13 cellular contexts compared by ENCODE assay signal in the genomic region with DNA sequence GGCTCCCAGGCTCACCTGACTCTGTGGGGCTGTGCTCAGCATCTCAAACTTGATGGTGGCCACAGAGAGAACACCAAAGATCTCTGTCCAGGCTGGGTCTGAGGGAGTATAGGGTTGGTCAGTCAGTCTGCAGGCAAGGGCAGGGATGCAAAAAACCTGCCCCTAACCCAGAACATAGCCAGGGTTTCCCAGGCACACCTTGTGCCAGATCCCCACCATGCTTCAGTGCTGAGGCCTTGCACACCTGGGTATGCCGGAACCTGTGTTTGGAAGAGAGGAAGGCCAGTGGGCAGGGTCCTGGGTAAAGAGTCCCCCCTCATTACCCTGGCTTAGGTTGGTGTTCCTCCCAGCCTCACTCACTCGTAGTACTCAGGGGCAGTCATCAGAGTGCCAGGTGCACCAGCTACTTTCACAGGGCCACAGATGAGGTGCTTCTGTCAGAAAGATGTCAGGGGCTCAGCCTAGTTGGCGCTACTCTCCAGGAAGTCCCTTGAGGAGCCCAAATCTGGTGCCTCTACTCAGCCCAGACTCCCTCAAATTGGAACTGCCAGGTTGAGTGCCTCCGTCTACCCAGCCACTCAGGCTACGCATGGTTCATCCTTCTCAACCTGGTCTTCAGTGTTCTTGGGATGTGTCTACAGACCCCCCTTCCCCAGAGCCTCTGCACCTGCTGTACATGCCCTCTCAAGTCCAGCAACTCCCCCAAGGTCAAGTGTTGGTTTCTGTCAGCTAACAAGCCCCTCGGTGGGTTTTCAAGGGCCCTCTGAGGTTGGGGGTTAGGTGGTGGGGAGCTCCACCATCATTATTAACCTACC. TPM values are rescaled to one million over a fixed set of nuclear protein-coding genes. Genes with fewer than 3 reads are reported as not detected.
DNase-seq lines count a peak whose midpoint lies in the region; ATAC-seq, FAIRE-seq and TF ChIP-seq lines count a peak whose summit lies in the region.
"Had no signal": no experiment of that assay in that cellular context is flagged by ENCODE, and none has a peak within 500 bp of the region (broad histone marks: within the 10 kb centered on the region; RNA-seq: fewer than 3 reads in every experiment).

No MANE protein-coding gene starts in this region.

- H3K4me2 ChIP-seq in endothelial cell of umbilical vein (ENCODE audit: insufficient read depth, low read length): no peak overlapping the region

- no peaks in the 10 kb centered on the region for H3K27me3 Mint-ChIP-seq in activated naive CD4-positive, alpha-beta T cell treated with anti-CD3 and anti-CD28 coated beads, Interleukin-2, amount 50 U/mL, for 24 hours
- H3K27me3 Mint-ChIP-seq in type B pancreatic cell: no peaks in the 10 kb centered on the region

- TF ChIP-seq POLR2A in endothelial cell of umbilical vein (IDR thresholded peaks at IDR 0.05; ENCODE audit: low read depth, low read length): peak; percentile 23
- TF ChIP-seq POLR2A in testis (IDR thresholded peaks at IDR 0.05): no peak

- no peaks in the 10 kb centered on the region for H3K9me3 Mint-ChIP-seq in activated naive CD4-positive, alpha-beta T cell treated with anti-CD3 and anti-CD28 coated beads, Interleukin-2, amount 50 U/mL, for 24 hours
- no peaks in the 10 kb centered on the region for H3K9me3 Mint-ChIP-seq in type B pancreatic cell

- CTCF ChIA-PET in RWPE1 (lab: Yijun Ruan, JAX) (interaction anchor here (1.0 kb wide), 1 partner anchor 29 kb away, joined by 3 read pairs; no protein-coding TSS in a partner anchor), endothelial cell of umbilical vein (lab: Charles Lee) (interaction anchor here (1.2 to 8.3 kb wide), 3 partner anchors 9 to 28 kb away, joined by 5 to 127 read pairs (median 10); a partner anchor contains a TSS)

- H3K27ac ChIP-seq in RWPE1 (peak overlapping the region; percentile 98), endothelial cell of umbilical vein (ENCODE audit: insufficient read depth, low read depth, low read length) (no peak overlapping the region), testis (no peak overlapping the region)
- H3K27ac ChIP-seq: brain microvascular endothelial cell had no signal

- no peak overlapping the region for H3K4me3 ChIP-seq in endothelial cell of umbilical vein (replicated peaks in 1 of 3; ENCODE audit: insufficient read depth in 1 of 3, low read depth in 1 of 3, low read length in 3 of 3)
- no peak overlapping the region for H3K4me3 ChIP-seq in testis

- intact Hi-C loops in endothelial cell of umbilical vein (cut with micrococcal nuclease): no loop called here
- intact Hi-C loops in testis (cut with DNase I; ENCODE audit: low total_unique reads): no loop called here

- TF ChIP-seq CTCF in RWPE1 (conservative IDR thresholded peaks at IDR 0.05; ENCODE audit: low read depth): no peak
- TF ChIP-seq CTCF in endothelial cell of umbilical vein (IDR thresholded peaks at IDR 0.05; ENCODE audit: extremely low read depth in 1 of 2, insufficient read depth in 1 of 2, low read depth in 1 of 2, low read length in 2 of 2): no peak
- no peak for TF ChIP-seq CTCF in type B pancreatic cell (conservative IDR thresholded peaks at IDR 0.05)
- no peak for TF ChIP-seq CTCF in testis (IDR thresholded peaks at IDR 0.05)

- no peak overlapping the region for H3K27ac Mint-ChIP-seq in activated naive CD4-positive, alpha-beta T cell treated with anti-CD3 and anti-CD28 coated beads, Interleukin-2, amount 50 U/mL, for 24 hours
- peak overlapping the region; percentile 88 for H3K27ac Mint-ChIP-seq in type B pancreatic cell

- H3K4me3 Mint-ChIP-seq in activated naive CD4-positive, alpha-beta T cell treated with anti-CD3 and anti-CD28 coated beads, Interleukin-2, amount 50 U/mL, for 24 hours: peak overlapping the region; percentile 99
- H3K4me3 Mint-ChIP-seq in type B pancreatic cell: peak overlapping the region; percentile 92

- BruUV-seq in endothelial cell of umbilical vein (replicated peaks; lab: Mats Ljungman, UMichigan): no TSS peak

- H3K9ac ChIP-seq in endothelial cell of umbilical vein (replicated peaks; ENCODE audit: extremely low read depth, insufficient read depth, low read length): no peak overlapping the region

- no peaks in the 10 kb centered on the region for H4K20me1 ChIP-seq in endothelial cell of umbilical vein (replicated peaks; ENCODE audit: control insufficient read depth, extremely low read depth, insufficient read depth, low read length)

- no peak for FAIRE-seq in endothelial cell of umbilical vein (lab: Jason Lieb, UNC)
- FAIRE-seq: HTR-8/SVneo had no signal

- POLR2A ChIA-PET in RWPE1 (lab: Yijun Ruan, JAX; ENCODE audit: low non-redundant PET) (no interaction called here), endothelial cell of umbilical vein (lab: Charles Lee) (interaction anchor here (4.2 kb wide), 1 partner anchor 9 kb away, joined by 17 read pairs; a partner anchor contains a TSS)

- H3K9me1 ChIP-seq in endothelial cell of umbilical vein (replicated peaks; ENCODE audit: control insufficient read depth, extremely low read depth, insufficient read depth, low read length): no peaks in the 10 kb centered on the region

- no peak for ATAC-seq in HG02981 (IDR thresholded peaks at IDR 0.05; ENCODE audit: unreplicated experiment)
- ATAC-seq: left lung had no signal

- 79 to 88% methylated on average over 6 of the region's 6 CpGs for WGBS in testis, 2 donors

- peaks cover 5 to 48% of the 10 kb centered on the region in 2 experiments for H3K36me3 ChIP-seq in endothelial cell of umbilical vein (ENCODE audit: control insufficient read depth in 2 of 2, extremely low read depth in 1 of 2, insufficient read depth in 2 of 2, low read length in 2 of 2)
- H3K36me3 ChIP-seq in testis (ENCODE audit: low read depth, missing control alignments): no peaks in the 10 kb centered on the region

- H3K4me1 Mint-ChIP-seq in activated naive CD4-positive, alpha-beta T cell treated with anti-CD3 and anti-CD28 coated beads, Interleukin-2, amount 50 U/mL, for 24 hours: peaks cover 27% of the 10 kb centered on the region
- H3K4me1 Mint-ChIP-seq in type B pancreatic cell (ENCODE audit: unreplicated experiment): peaks cover 4% of the 10 kb centered on the region

- peaks cover 27% of the 10 kb centered on the region for H3K79me2 ChIP-seq in endothelial cell of umbilical vein (ENCODE audit: control insufficient read depth, insufficient read depth, low read length)

- dilution Hi-C loops in endothelial cell of umbilical vein (cut with MboI; ENCODE audit: extremely low pct_ligation_motif_present, low sequenced_read_pairs): no loop called here

- no peak overlapping the region for H2AFZ ChIP-seq in endothelial cell of umbilical vein (ENCODE audit: low read depth, low read length)

- H3K4me1 ChIP-seq in endothelial cell of umbilical vein (ENCODE audit: control insufficient read depth, extremely low read depth, insufficient read depth, low read length) (peaks cover 22% of the 10 kb centered on the region), testis (peaks cover 35% of the 10 kb centered on the region)

- H3K27me3 ChIP-seq in endothelial cell of umbilical vein (ENCODE audit: control insufficient read depth in 2 of 2, insufficient read depth in 2 of 2, low read length in 2 of 2) (no peaks in the 10 kb centered on the region), testis (no peaks in the 10 kb centered on the region)
- H3K27me3 ChIP-seq: brain microvascular endothelial cell, left lung, upper lobe of left lung had no signal

- no peak for DNase-seq in activated naive CD4-positive, alpha-beta T cell (lab: John Stamatoyannopoulos, UW)
- DNase-seq in RWPE1 (ENCODE audit: low spot score) (no peak), endothelial cell of umbilical vein (ENCODE audit: low read depth, low spot score) (no peak), type B pancreatic cell (ENCODE audit: extremely low spot score, unreplicated experiment) (no peak), NCI-H1417 (lab: John Stamatoyannopoulos, UW) (no peak), testis (no peak)
- DNase-seq: brain microvascular endothelial cell, left lung, NCI-H2171, upper lobe of left lung had no signal

- H3K36me3 Mint-ChIP-seq in activated naive CD4-positive, alpha-beta T cell treated with anti-CD3 and anti-CD28 coated beads, Interleukin-2, amount 50 U/mL, for 24 hours: peaks cover 1% of the 10 kb centered on the region
- peaks cover 6% of the 10 kb centered on the region for H3K36me3 Mint-ChIP-seq in type B pancreatic cell

- H3K9me3 ChIP-seq in endothelial cell of umbilical vein (replicated peaks; ENCODE audit: control insufficient read depth, insufficient read depth, low read length) (no peaks in the 10 kb centered on the region), testis (no peaks in the 10 kb centered on the region)
- H3K9me3 ChIP-seq: left lung, upper lobe of left lung had no signal

RNA-seq across cellular contexts. Expression of a gene that starts 1.8 kb away (rescaled TPM):
- 20.4 and 22.7 TPM in 2 replicates for total RNA-seq in endothelial cell of umbilical vein
- polyA plus RNA-seq in endothelial cell of umbilical vein: 60.8 and 66.0 TPM in 2 replicates
- polyA plus RNA-seq in endothelial cell of umbilical vein (2011; cell fraction: cytosol; rRNA removed): 27.6 and 33.5 TPM in 2 replicates
- 94.8 and 97.8 TPM in 2 replicates for polyA plus RNA-seq in endothelial cell of umbilical vein (2011; cell fraction: nucleus; rRNA removed)
- 16.1 and 17.5 TPM in 2 replicates for polyA plus RNA-seq in endothelial cell of umbilical vein (2012)
- polyA minus RNA-seq in endothelial cell of umbilical vein: 51.4 and 57.0 TPM in 2 replicates
- 23.5 TPM for polyA minus RNA-seq in endothelial cell of umbilical vein (2011; cell fraction: cytosol; rRNA and poly(A)+ RNA removed)
- polyA minus RNA-seq in endothelial cell of umbilical vein (2011; cell fraction: nucleus; rRNA and poly(A)+ RNA removed): 14.4 and 17.6 TPM in 2 replicates
- 31.2 and 36.0 TPM in 2 replicates for total RNA-seq in type B pancreatic cell (ENCODE audit: low replicate concordance)
- total RNA-seq in testis: 100 to 1,000 TPM in 1 of 2 donors, 10 to 100 TPM in 1; 92.0 to 106 TPM
- polyA plus RNA-seq in testis (ENCODE audit: insufficient read depth, low read depth, low replicate concordance): 121 TPM

RNA-seq across cellular contexts. Expression of a gene that starts 5.3 kb away (rescaled TPM):
- total RNA-seq in endothelial cell of umbilical vein: 74.5 and 91.1 TPM in 2 replicates
- polyA plus RNA-seq in endothelial cell of umbilical vein: 91.4 and 140 TPM in 2 replicates
- 67.9 and 83.8 TPM in 2 replicates for polyA plus RNA-seq in endothelial cell of umbilical vein (2011; cell fraction: cytosol; rRNA removed)
- polyA plus RNA-seq in endothelial cell of umbilical vein (2011; cell fraction: nucleus; rRNA removed): 28.7 and 33.7 TPM in 2 replicates
- 74.2 and 75.4 TPM in 2 replicates for polyA plus RNA-seq in endothelial cell of umbilical vein (2012)
- 54.4 and 55.5 TPM in 2 replicates for polyA minus RNA-seq in endothelial cell of umbilical vein
- 94.3 TPM for polyA minus RNA-seq in endothelial cell of umbilical vein (2011; cell fraction: cytosol; rRNA and poly(A)+ RNA removed)
- 26.0 and 38.9 TPM in 2 replicates for polyA minus RNA-seq in endothelial cell of umbilical vein (2011; cell fraction: nucleus; rRNA and poly(A)+ RNA removed)
- 62.0 and 67.0 TPM in 2 replicates for total RNA-seq in type B pancreatic cell (ENCODE audit: low replicate concordance)
- 100 to 1,000 TPM; 324 to 416 TPM for total RNA-seq in testis
- polyA plus RNA-seq in testis (ENCODE audit: insufficient read depth, low read depth, low replicate concordance): 544 TPM

RNA-seq across cellular contexts. Expression of a gene that starts 9.4 kb away (rescaled TPM):
- 161 and 192 TPM in 2 replicates for total RNA-seq in endothelial cell of umbilical vein
- 319 and 337 TPM in 2 replicates for polyA plus RNA-seq in endothelial cell of umbilical vein
- 116 and 132 TPM in 2 replicates for polyA plus RNA-seq in endothelial cell of umbilical vein (2011; cell fraction: cytosol; rRNA removed)
- 987 and 1,038 TPM in 2 replicates for polyA plus RNA-seq in endothelial cell of umbilical vein (2011; cell fraction: nucleus; rRNA removed)
- polyA plus RNA-seq in endothelial cell of umbilical vein (2012): 109 and 131 TPM in 2 replicates
- 292 and 353 TPM in 2 replicates for polyA minus RNA-seq in endothelial cell of umbilical vein
- 51.5 TPM for polyA minus RNA-seq in endothelial cell of umbilical vein (2011; cell fraction: cytosol; rRNA and poly(A)+ RNA removed)
- 147 and 154 TPM in 2 replicates for polyA minus RNA-seq in endothelial cell of umbilical vein (2011; cell fraction: nucleus; rRNA and poly(A)+ RNA removed)
- total RNA-seq in type B pancreatic cell (ENCODE audit: low replicate concordance): 272 and 334 TPM in 2 replicates
- total RNA-seq in testis: 100 to 1,000 TPM; 171 to 172 TPM
- 92.0 TPM for polyA plus RNA-seq in testis (ENCODE audit: insufficient read depth, low read depth, low replicate concordance)

RNA-seq across cellular contexts. Expression of a gene that starts 12.6 kb away (rescaled TPM):
- total RNA-seq in endothelial cell of umbilical vein: 189 and 195 TPM in 2 replicates
- polyA plus RNA-seq in endothelial cell of umbilical vein: 134 and 167 TPM in 2 replicates
- polyA plus RNA-seq in endothelial cell of umbilical vein (2011; cell fraction: cytosol; rRNA removed): 202 and 221 TPM in 2 replicates
- polyA plus RNA-seq in endothelial cell of umbilical vein (2011; cell fraction: nucleus; rRNA removed): 255 and 269 TPM in 2 replicates
- polyA plus RNA-seq in endothelial cell of umbilical vein (2012): 194 and 239 TPM in 2 replicates
- polyA minus RNA-seq in endothelial cell of umbilical vein: 350 and 383 TPM in 2 replicates
- polyA minus RNA-seq in endothelial cell of umbilical vein (2011; cell fraction: cytosol; rRNA and poly(A)+ RNA removed): 325 TPM
- 82.4 and 114 TPM in 2 replicates for polyA minus RNA-seq in endothelial cell of umbilical vein (2011; cell fraction: nucleus; rRNA and poly(A)+ RNA removed)
- total RNA-seq in type B pancreatic cell (ENCODE audit: low replicate concordance): 221 and 256 TPM in 2 replicates
- total RNA-seq in testis: 10 to 100 TPM; 93.0 to 98.5 TPM
- polyA plus RNA-seq in testis (ENCODE audit: insufficient read depth, low read depth, low replicate concordance): 95.0 TPM

RNA-seq across cellular contexts. Expression of a gene that starts 26.6 kb away (rescaled TPM):
- total RNA-seq in endothelial cell of umbilical vein (23.0 and 26.9 TPM in 2 replicates), type B pancreatic cell (ENCODE audit: low replicate concordance) (47.4 and 54.8 TPM in 2 replicates), testis (100 to 1,000 TPM; 107 to 122 TPM)
- polyA plus RNA-seq in endothelial cell of umbilical vein (32.7 and 37.9 TPM in 2 replicates), testis (ENCODE audit: insufficient read depth, low read depth, low replicate concordance) (52.3 TPM)
- polyA plus RNA-seq in endothelial cell of umbilical vein (2011; cell fraction: cytosol; rRNA removed): 17.3 and 24.1 TPM in 2 replicates
- polyA plus RNA-seq in endothelial cell of umbilical vein (2011; cell fraction: nucleus; rRNA removed): 92.9 and 98.1 TPM in 2 replicates
- polyA plus RNA-seq in endothelial cell of umbilical vein (2012): 10.7 and 13.5 TPM in 2 replicates
- 24.2 and 26.3 TPM in 2 replicates for polyA minus RNA-seq in endothelial cell of umbilical vein
- polyA minus RNA-seq in endothelial cell of umbilical vein (2011; cell fraction: cytosol; rRNA and poly(A)+ RNA removed): 48.4 TPM
- 28.8 and 28.9 TPM in 2 replicates for polyA minus RNA-seq in endothelial cell of umbilical vein (2011; cell fraction: nucleus; rRNA and poly(A)+ RNA removed)
